ENCODE assay signal across 1 cellular context in genomic region chr18:21704603-21705364, GRCh38.
TF ChIP-seq lines count a peak whose summit lies in the region.

ABHD3 (minus strand) TSS chr18:21704774; CDS start chr18:21704665, 109 bp downstream.

TF ChIP-seq in HEK293, 187 proteins besides CTCF, POLR2A, EP300 and RAD21 (continued from another document and continues in another):
- TF ChIP-seq ZNF138 (tag by site-specific recombination; IDR thresholded peaks at IDR 0.05; ENCODE audit: borderline replicate concordance) (no peak), ZNF23 (tag by site-specific recombination; IDR thresholded peaks at IDR 0.05; ENCODE audit: borderline replicate concordance) (no peak), ZNF704 (tag by site-specific recombination; IDR thresholded peaks at IDR 0.05) (no peak), ELK4 (IDR thresholded peaks at IDR 0.05; ENCODE audit: borderline replicate concordance, low read depth, low read length) (no peak), AEBP2 (tag by site-specific recombination; IDR thresholded peaks at IDR 0.05; ENCODE audit: borderline replicate concordance) (no peak), ZNF211 (tag by site-specific recombination; IDR thresholded peaks at IDR 0.05; ENCODE audit: low read depth) (no peak), ZBTB10 (tag by site-specific recombination; IDR thresholded peaks at IDR 0.05) (0 out of 2 replicates have a peak, but pooled peaks have one; percentile 64), ZEB2 (tag by site-specific recombination; IDR thresholded peaks at IDR 0.05) (peak; percentile 40; the same call in 1 of the 2 replicates), SP2 (tag by site-specific recombination; IDR thresholded peaks at IDR 0.05) (peak; percentile 78), ZNF654 (tag by site-specific recombination; IDR thresholded peaks at IDR 0.05; ENCODE audit: low read depth) (no peak), ZSCAN4 (tag by site-specific recombination; IDR thresholded peaks at IDR 0.05) (no peak), ZNF548 (tag by site-specific recombination; IDR thresholded peaks at IDR 0.05) (no peak), ZNF19 (tag by site-specific recombination; IDR thresholded peaks at IDR 0.05; ENCODE audit: low read depth) (no peak), BCL11A (tag by site-specific recombination; IDR thresholded peaks at IDR 0.05; ENCODE audit: low read depth) (no peak), ZNF404 (tag by site-specific recombination; IDR thresholded peaks at IDR 0.05) (no peak), ZNF785 (tag by site-specific recombination; IDR thresholded peaks at IDR 0.05) (no peak), KLF8 (tag by site-specific recombination; IDR thresholded peaks at IDR 0.05) (peak; percentile 53; the same call in 1 of the 2 replicates), ZNF830 (tag by site-specific recombination; IDR thresholded peaks at IDR 0.05; ENCODE audit: low read depth) (no peak), ZNF350 (tag by site-specific recombination; IDR thresholded peaks at IDR 0.05) (no peak), ZNF48 (tag by site-specific recombination; IDR thresholded peaks at IDR 0.05) (no peak), PRDM4 (tag by site-specific recombination; IDR thresholded peaks at IDR 0.05) (no peak), FEZF1 (tag by site-specific recombination; IDR thresholded peaks at IDR 0.05) (no peak), KLF9 (tag by site-specific recombination; IDR thresholded peaks at IDR 0.05; ENCODE audit: low read depth) (peak; percentile 70; the same call in 1 of the 2 replicates), ZNF776 (tag by site-specific recombination; IDR thresholded peaks at IDR 0.05; ENCODE audit: borderline replicate concordance) (no peak), MZF1 (tag by site-specific recombination; IDR thresholded peaks at IDR 0.05; ENCODE audit: borderline replicate concordance) (no peak), KLF7 (tag by site-specific recombination; IDR thresholded peaks at IDR 0.05; ENCODE audit: borderline replicate concordance) (no peak), ZNF639 (tag by site-specific recombination; IDR thresholded peaks at IDR 0.05) (no peak), ZFP41 (tag by site-specific recombination; IDR thresholded peaks at IDR 0.05; ENCODE audit: borderline replicate concordance) (no peak), ZNF518A (tag by site-specific recombination; conservative IDR thresholded peaks at IDR 0.05; ENCODE audit: low read depth) (0 out of 2 replicates have a peak, but pooled peaks have one; percentile 29), KLF1 (tag by site-specific recombination; IDR thresholded peaks at IDR 0.05) (peak; percentile 66), KLF10 (tag by site-specific recombination; IDR thresholded peaks at IDR 0.05) (peak; percentile 14; the same call in 1 of the 2 replicates), ZNF10 (tag by site-specific recombination; IDR thresholded peaks at IDR 0.05) (no peak), PRDM10 (tag by site-specific recombination; IDR thresholded peaks at IDR 0.05) (no peak), ZBTB21 (tag by site-specific recombination; IDR thresholded peaks at IDR 0.05) (no peak), ZNF747 (tag by site-specific recombination; IDR thresholded peaks at IDR 0.05) (no peak), YY2 (tag by site-specific recombination; IDR thresholded peaks at IDR 0.05) (no peak), GLI2 (tag by site-specific recombination; IDR thresholded peaks at IDR 0.05; ENCODE audit: borderline replicate concordance, low read depth) (no peak), ZNF121 (tag by site-specific recombination; IDR thresholded peaks at IDR 0.05) (no peak)
